In the genomic region with DNA sequence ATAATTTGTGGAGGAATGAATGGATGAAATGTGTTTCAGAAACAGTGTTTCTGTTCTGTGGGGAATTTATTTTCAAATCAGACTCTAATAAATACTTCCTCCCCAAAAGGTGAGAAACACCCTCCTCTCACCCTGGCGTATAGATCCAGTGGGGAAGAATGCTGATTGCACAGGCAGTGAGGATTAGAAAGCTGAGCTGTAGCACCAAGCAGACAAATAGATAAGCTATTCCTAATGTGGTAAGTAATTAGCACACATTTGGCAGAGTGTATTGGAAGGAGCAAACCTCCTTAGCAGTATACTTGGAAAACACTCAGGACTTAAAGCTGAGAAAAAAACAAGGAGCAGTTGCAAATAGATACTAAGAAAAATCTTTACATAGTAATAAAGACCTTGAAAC, we compare ENCODE assay signal across 9 cellular contexts.
"Had no signal": no experiment of that assay in that cellular context is flagged by ENCODE, and none has a peak within 500 bp of the region (broad histone marks: within the 10 kb centered on the region; RNA-seq: fewer than 3 reads in every experiment).

No MANE protein-coding gene starts in this region.

- FAIRE-seq: H1, H54, HTR-8/SVneo, K562 had no signal

- ATAC-seq: GM23338, K562 had no signal

- H3K4me3 ChIP-seq: GM23338, K562 had no signal

- DNase-seq: H9, HCEC 1CT, IMR-90, KG1 had no signal

- H3K4me2 ChIP-seq: GM23338 had no signal
